In the genomic region with DNA sequence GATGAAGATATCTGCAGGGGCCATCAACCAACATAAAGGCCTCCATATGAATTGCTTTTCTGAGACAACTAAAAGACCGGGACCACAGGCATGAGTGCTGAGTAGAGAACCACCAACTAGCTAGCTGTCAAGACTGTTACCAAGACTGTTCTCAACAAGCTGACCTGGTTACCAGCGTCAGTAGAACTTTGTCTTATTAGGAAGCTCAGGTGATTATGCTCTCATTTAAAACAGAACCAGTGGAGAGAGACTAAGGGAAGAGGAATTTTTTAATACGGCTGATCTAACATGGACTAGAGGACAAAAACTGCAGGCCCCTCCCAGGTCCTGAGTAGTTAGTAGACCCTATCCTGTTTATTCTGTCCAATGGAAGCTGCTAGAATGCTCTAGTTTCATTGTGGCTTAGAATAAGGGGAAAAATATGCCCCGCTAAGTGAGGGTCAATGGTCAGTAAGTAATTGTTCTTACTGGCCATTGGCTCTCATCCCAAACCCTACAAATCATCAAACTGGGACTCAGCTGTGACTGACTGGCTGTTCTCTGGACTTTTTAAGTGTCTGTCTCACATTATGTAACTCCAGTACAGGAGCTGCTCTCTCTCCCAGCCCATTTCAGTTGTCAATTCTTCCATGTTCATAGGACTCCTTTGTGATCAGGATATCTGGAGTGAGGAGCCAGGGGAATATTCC, we compare ENCODE assay signal across 2 cellular contexts.
TF ChIP-seq lines count a peak whose summit lies in the region.

No MANE protein-coding gene starts in this region.

TF ChIP-seq in WTC11, 78 proteins besides CTCF, POLR2A, EP300 and RAD21 (continued from another document):
- TF ChIP-seq E2F4 (CRISPR knock-in tag; IDR thresholded peaks at IDR 0.05; ENCODE audit: borderline replicate concordance, low read depth) (no peak), TP53 (CRISPR knock-in tag; IDR thresholded peaks at IDR 0.05) (no peak), NFYB (CRISPR knock-in tag; conservative IDR thresholded peaks at IDR 0.05; ENCODE audit: low read depth) (no peak), SP1 (CRISPR knock-in tag; conservative IDR thresholded peaks at IDR 0.05) (no peak), GABPB1 (CRISPR knock-in tag; IDR thresholded peaks at IDR 0.05) (0 out of 2 replicates have a peak, but pooled peaks have one; percentile 26), ZNF425 (CRISPR knock-in tag; conservative IDR thresholded peaks at IDR 0.05) (no peak)
- TF ChIP-seq, protein P1, sequence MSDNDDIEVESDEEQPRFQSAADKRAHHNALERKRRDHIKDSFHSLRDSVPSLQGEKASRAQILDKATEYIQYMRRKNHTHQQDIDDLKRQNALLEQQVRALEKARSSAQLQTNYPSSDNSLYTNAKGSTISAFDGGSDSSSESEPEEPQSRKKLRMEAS (CRISPR knock-in tag; IDR thresholded peaks at IDR 0.05) = no peak
TF ChIP-seq in WTC11: peak in this region for 1.

TF ChIP-seq in GM12891, 5 proteins besides CTCF, POLR2A, EP300 and RAD21 (continued from another document):
- TF ChIP-seq POLR2AphosphoS5 (IDR thresholded peaks at IDR 0.05; ENCODE audit: low read depth, low read length) (no peak), POU2F2 (IDR thresholded peaks at IDR 0.05; ENCODE audit: low read depth, low read length) (no peak), TAF1 (IDR thresholded peaks at IDR 0.05; ENCODE audit: low read depth, low read length) (no peak), SPI1 (IDR thresholded peaks at IDR 0.05; ENCODE audit: low read depth, low read length) (no peak)
TF ChIP-seq in GM12891: peak in this region for 0.
